ENCODE assay signal across 1 cellular context in the genomic region with DNA sequence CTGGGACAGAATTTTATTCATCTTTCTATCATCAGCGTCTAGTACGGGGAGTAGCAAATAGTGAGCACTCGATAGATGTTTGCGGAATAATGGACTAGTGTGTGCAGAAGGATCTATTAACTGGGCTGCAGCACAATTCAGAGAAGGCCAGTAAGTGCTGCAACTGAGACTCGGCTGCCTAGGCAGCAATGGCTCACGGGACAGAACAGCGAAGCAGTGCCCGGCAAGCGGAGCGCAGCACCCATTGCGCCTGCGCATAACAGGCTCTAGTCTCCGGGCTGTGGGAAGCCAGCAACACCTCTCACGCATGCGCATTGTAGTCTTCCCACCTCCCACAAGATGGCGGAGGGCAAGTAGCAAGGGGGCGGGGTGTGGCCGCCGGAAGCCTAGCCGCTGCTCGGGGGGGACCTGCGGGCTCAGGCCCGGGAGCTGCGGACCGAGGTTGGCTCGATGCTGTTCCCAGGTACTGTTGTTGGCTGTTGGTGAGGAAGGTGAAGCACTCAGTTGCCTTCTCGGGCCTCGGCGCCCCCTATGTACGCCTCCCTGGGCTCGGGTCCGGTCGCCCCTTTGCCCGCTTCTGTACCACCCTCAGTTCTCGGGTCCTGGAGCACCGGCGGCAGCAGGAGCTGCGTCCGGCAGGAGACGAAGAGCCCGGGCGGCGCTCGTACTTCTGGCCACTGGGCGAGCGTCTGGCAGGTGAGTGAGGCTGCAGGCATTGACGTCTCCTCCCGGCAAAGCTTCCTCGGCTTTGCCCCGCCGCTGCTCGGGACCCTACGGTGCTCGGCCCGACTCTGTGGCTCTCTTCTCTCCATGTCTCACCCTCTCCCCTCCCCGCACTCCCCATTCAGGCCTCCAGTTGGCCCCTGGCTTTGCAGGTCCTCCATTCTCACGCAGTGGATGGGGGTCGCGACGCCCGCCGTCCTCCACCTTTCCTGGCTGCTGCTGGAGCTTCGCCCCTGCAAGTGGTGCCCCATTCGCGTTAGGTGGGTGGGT.
TF ChIP-seq lines count a peak whose summit lies in the region.

No MANE protein-coding gene starts in this region.

TF ChIP-seq in HepG2, 621 proteins besides CTCF, POLR2A, EP300 and RAD21 (continued from another document and continues in another):
- TF ChIP-seq, protein P1, sequence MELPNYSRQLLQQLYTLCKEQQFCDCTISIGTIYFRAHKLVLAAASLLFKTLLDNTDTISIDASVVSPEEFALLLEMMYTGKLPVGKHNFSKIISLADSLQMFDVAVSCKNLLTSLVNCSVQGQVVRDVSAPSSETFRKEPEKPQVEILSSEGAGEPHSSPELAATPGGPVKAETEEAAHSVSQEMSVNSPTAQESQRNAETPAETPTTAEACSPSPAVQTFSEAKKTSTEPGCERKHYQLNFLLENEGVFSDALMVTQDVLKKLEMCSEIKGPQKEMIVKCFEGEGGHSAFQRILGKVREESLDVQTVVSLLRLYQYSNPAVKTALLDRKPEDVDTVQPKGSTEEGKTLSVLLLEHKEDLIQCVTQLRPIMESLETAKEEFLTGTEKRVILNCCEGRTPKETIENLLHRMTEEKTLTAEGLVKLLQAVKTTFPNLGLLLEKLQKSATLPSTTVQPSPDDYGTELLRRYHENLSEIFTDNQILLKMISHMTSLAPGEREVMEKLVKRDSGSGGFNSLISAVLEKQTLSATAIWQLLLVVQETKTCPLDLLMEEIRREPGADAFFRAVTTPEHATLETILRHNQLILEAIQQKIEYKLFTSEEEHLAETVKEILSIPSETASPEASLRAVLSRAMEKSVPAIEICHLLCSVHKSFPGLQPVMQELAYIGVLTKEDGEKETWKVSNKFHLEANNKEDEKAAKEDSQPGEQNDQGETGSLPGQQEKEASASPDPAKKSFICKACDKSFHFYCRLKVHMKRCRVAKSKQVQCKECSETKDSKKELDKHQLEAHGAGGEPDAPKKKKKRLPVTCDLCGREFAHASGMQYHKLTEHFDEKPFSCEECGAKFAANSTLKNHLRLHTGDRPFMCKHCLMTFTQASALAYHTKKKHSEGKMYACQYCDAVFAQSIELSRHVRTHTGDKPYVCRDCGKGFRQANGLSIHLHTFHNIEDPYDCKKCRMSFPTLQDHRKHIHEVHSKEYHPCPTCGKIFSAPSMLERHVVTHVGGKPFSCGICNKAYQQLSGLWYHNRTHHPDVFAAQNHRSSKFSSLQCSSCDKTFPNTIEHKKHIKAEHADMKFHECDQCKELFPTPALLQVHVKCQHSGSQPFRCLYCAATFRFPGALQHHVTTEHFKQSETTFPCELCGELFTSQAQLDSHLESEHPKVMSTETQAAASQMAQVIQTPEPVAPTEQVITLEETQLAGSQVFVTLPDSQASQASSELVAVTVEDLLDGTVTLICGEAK (IDR thresholded peaks at IDR 0.05), result no peak
- TF ChIP-seq, protein P1 (CRISPR knock-in tag; IDR thresholded peaks at IDR 0.05), result peak; percentile 50; the same call in 1 of the 2 replicates
- TF ChIP-seq POLR2AphosphoS2 (IDR thresholded peaks at IDR 0.05; ENCODE audit: low read depth, low read length) (no peak), FOXA1 (IDR thresholded peaks at IDR 0.05) (no peak), FOXA1 (CRISPR knock-in tag; IDR thresholded peaks at IDR 0.05) (peak; percentile 14), ZBTB7B (CRISPR knock-in tag; IDR thresholded peaks at IDR 0.05) (peak; percentile 78), NFYC (CRISPR knock-in tag; IDR thresholded peaks at IDR 0.05) (no peak), PHF8 (CRISPR knock-in tag; IDR thresholded peaks at IDR 0.05) (peak; percentile 97), AGO1 (IDR thresholded peaks at IDR 0.05; ENCODE audit: low read depth, low read length, poor library complexity, severe bottlenecking) (peak; percentile 50), ZNF44 (CRISPR knock-in tag; IDR thresholded peaks at IDR 0.05) (no peak), ZNF790 (CRISPR knock-in tag; IDR thresholded peaks at IDR 0.05; ENCODE audit: borderline replicate concordance) (peak; percentile 85; the same call in 1 of the 2 replicates), MLLT10 (CRISPR knock-in tag; IDR thresholded peaks at IDR 0.05) (no peak), SIN3A (IDR thresholded peaks at IDR 0.05; ENCODE audit: borderline replicate concordance, low read depth, low read length) (0 out of 2 replicates have a peak, but pooled peaks have one; percentile 29), ATF1 (CRISPR knock-in tag; IDR thresholded peaks at IDR 0.05) (no peak), ZNF713 (CRISPR knock-in tag; IDR thresholded peaks at IDR 0.05) (0 out of 2 replicates have a peak, but pooled peaks have one; percentile 33), PCBP1 (IDR thresholded peaks at IDR 0.05; ENCODE audit: borderline replicate concordance, low read depth, low read length) (0 out of 2 replicates have a peak, but pooled peaks have one; percentile 65), TEAD2 (CRISPR knock-in tag; IDR thresholded peaks at IDR 0.05) (no peak), ERF (CRISPR knock-in tag; IDR thresholded peaks at IDR 0.05) (0 out of 2 replicates have a peak, but pooled peaks have one; percentile 52), RXRB (CRISPR knock-in tag; IDR thresholded peaks at IDR 0.05; ENCODE audit: borderline replicate concordance) (peak; percentile 46; the same call in 1 of the 2 replicates), BORCS8-MEF2B (CRISPR knock-in tag; IDR thresholded peaks at IDR 0.05) (peak; percentile 11; the same call in 1 of the 2 replicates), ZNF274 (CRISPR knock-in tag; IDR thresholded peaks at IDR 0.05) (peak; percentile 88; the same call in 1 of the 2 replicates), ARNT (IDR thresholded peaks at IDR 0.05) (no peak), ZNF777 (CRISPR knock-in tag; IDR thresholded peaks at IDR 0.05) (peak; percentile 61; the same call in 1 of the 2 replicates), ZSCAN9 (CRISPR knock-in tag; IDR thresholded peaks at IDR 0.05; ENCODE audit: borderline replicate concordance) (peak; percentile 42; the same call in 1 of the 2 replicates), MIER2 (CRISPR knock-in tag; IDR thresholded peaks at IDR 0.05) (no peak), ZNF75D (CRISPR knock-in tag; IDR thresholded peaks at IDR 0.05; ENCODE audit: borderline replicate concordance) (no peak), NFYB (CRISPR knock-in tag; IDR thresholded peaks at IDR 0.05) (peak; percentile 7; the same call in 1 of the 2 replicates), SP1 (IDR thresholded peaks at IDR 0.05) (no peak), SP1 (CRISPR knock-in tag; IDR thresholded peaks at IDR 0.05) (peak; percentile 55; the same call in 1 of the 2 replicates), RCOR2 (CRISPR knock-in tag; IDR thresholded peaks at IDR 0.05) (no peak; the same call in 1 of the 2 replicates), ZNF891 (CRISPR knock-in tag; IDR thresholded peaks at IDR 0.05) (0 out of 2 replicates have a peak, but pooled peaks have one; percentile 44), SP2 (CRISPR knock-in tag; IDR thresholded peaks at IDR 0.05) (0 out of 2 replicates have a peak, but pooled peaks have one; percentile 64), YEATS4 (CRISPR knock-in tag; IDR thresholded peaks at IDR 0.05; ENCODE audit: borderline replicate concordance) (peak; percentile 61)
- TF ChIP-seq, protein P2, sequence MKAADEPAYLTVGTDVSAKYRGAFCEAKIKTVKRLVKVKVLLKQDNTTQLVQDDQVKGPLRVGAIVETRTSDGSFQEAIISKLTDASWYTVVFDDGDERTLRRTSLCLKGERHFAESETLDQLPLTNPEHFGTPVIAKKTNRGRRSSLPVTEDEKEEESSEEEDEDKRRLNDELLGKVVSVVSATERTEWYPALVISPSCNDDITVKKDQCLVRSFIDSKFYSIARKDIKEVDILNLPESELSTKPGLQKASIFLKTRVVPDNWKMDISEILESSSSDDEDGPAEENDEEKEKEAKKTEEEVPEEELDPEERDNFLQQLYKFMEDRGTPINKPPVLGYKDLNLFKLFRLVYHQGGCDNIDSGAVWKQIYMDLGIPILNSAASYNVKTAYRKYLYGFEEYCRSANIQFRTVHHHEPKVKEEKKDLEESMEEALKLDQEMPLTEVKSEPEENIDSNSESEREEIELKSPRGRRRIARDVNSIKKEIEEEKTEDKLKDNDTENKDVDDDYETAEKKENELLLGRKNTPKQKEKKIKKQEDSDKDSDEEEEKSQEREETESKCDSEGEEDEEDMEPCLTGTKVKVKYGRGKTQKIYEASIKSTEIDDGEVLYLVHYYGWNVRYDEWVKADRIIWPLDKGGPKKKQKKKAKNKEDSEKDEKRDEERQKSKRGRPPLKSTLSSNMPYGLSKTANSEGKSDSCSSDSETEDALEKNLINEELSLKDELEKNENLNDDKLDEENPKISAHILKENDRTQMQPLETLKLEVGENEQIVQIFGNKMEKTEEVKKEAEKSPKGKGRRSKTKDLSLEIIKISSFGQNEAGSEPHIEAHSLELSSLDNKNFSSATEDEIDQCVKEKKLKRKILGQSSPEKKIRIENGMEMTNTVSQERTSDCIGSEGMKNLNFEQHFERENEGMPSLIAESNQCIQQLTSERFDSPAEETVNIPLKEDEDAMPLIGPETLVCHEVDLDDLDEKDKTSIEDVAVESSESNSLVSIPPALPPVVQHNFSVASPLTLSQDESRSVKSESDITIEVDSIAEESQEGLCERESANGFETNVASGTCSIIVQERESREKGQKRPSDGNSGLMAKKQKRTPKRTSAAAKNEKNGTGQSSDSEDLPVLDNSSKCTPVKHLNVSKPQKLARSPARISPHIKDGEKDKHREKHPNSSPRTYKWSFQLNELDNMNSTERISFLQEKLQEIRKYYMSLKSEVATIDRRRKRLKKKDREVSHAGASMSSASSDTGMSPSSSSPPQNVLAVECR (CRISPR knock-in tag; IDR thresholded peaks at IDR 0.05; ENCODE audit: borderline replicate concordance), result peak; percentile 90
- TF ChIP-seq, protein P3, sequence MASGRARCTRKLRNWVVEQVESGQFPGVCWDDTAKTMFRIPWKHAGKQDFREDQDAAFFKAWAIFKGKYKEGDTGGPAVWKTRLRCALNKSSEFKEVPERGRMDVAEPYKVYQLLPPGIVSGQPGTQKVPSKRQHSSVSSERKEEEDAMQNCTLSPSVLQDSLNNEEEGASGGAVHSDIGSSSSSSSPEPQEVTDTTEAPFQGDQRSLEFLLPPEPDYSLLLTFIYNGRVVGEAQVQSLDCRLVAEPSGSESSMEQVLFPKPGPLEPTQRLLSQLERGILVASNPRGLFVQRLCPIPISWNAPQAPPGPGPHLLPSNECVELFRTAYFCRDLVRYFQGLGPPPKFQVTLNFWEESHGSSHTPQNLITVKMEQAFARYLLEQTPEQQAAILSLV (CRISPR knock-in tag; IDR thresholded peaks at IDR 0.05; ENCODE audit: borderline replicate concordance), result peak; percentile 91
- TF ChIP-seq, protein P4, sequence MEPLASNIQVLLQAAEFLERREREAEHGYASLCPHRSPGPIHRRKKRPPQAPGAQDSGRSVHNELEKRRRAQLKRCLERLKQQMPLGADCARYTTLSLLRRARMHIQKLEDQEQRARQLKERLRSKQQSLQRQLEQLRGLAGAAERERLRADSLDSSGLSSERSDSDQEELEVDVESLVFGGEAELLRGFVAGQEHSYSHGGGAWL (CRISPR knock-in tag; IDR thresholded peaks at IDR 0.05), result peak; percentile 52; the same call in 1 of the 2 replicates
- TF ChIP-seq, protein P5, sequence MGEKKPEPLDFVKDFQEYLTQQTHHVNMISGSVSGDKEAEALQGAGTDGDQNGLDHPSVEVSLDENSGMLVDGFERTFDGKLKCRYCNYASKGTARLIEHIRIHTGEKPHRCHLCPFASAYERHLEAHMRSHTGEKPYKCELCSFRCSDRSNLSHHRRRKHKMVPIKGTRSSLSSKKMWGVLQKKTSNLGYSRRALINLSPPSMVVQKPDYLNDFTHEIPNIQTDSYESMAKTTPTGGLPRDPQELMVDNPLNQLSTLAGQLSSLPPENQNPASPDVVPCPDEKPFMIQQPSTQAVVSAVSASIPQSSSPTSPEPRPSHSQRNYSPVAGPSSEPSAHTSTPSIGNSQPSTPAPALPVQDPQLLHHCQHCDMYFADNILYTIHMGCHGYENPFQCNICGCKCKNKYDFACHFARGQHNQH (CRISPR knock-in tag; IDR thresholded peaks at IDR 0.05), result no peak
- TF ChIP-seq, protein P6, sequence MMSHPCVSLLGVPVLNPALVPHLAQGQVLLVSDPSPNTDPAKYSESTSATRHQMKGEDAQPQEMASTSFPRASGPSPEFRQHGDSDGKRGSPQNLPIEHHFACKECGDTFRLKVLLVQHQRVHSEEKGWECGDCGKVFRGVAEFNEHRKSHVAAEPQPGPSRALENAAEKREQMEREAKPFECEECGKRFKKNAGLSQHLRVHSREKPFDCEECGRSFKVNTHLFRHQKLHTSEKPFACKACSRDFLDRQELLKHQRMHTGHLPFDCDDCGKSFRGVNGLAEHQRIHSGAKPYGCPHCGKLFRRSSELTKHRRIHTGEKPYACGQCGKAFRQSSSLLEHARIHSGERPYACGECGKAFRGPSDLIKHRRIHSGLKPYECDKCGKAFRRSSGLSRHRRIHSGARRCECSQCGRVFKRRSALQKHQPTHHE (CRISPR knock-in tag; IDR thresholded peaks at IDR 0.05; ENCODE audit: borderline replicate concordance), result no peak
- TF ChIP-seq, protein P7, sequence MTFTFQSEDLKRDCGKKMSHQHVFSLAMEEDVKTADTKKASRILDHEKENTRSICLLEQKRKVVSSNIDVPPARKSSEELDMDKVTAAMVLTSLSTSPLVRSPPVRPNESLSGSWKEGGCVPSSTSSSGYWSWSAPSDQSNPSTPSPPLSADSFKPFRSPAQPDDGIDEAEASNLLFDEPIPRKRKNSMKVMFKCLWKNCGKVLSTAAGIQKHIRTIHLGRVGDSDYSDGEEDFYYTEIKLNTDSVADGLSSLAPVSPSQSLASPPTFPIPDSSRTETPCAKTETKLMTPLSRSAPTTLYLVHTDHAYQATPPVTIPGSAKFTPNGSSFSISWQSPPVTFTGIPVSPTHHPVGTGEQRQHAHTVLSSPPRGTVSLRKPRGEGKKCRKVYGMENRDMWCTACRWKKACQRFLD (CRISPR knock-in tag; IDR thresholded peaks at IDR 0.05; ENCODE audit: borderline replicate concordance), result peak; percentile 56; the same call in 1 of the 2 replicates
